12 cellular contexts compared by ENCODE assay signal in the genomic region with DNA sequence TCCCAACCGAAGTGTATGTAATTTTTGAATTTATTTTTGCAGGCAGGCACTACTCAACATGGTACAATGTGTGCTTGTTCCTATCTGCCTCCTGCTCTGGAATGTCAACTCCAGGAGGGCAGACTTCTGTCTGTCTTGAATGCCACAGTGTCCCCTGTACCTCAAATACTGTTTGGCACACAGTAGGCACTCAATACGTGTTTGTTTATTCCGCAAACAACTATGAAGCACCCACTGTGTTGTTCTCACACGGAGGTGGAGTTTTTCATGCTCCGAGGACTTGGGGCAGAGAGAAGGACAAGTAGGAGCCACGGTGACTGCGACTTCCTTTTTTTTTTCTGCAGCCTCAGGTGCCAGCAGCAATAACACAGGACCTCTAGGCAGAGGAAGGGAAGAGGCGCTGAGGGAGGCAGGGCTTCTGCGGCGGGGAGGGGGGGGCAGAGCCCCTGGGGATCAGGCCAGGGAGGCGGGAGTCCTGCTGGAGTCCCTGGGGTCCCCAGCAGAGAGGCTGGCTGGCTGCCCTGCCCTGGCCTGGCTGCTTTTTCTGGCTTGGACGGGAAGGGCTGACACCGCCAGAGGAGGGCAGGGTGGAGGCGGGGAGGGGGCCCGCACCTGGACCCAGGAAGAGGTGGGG. TPM values are rescaled to one million over a fixed set of nuclear protein-coding genes. Genes with fewer than 3 reads are reported as not detected.
A peak's percentile ranks its signal among the peaks of the same experiment; 100 is the strongest.
DNase-seq lines count a peak whose midpoint lies in the region; ATAC-seq, FAIRE-seq and TF ChIP-seq lines count a peak whose summit lies in the region.
"Had no signal": no experiment of that assay in that cellular context is flagged by ENCODE, and none has a peak within 500 bp of the region (broad histone marks: within the 10 kb centered on the region; RNA-seq: fewer than 3 reads in every experiment).

No MANE protein-coding gene starts in this region.

- H3K4me3 ChIP-seq in H1 (ENCODE audit: extremely low read depth in 1 of 4, insufficient read depth in 2 of 4, low read depth in 3 of 4, low read length in 4 of 4) (no peak overlapping the region; a peak in 1 of 8 replicates), osteoblast (ENCODE audit: insufficient read depth, low read length) (no peak overlapping the region)
- H3K4me3 ChIP-seq: ovary had no signal

- H2AFZ ChIP-seq in H1 (ENCODE audit: low read length) (0 out of 2 replicates have a peak overlapping the region, but pooled peaks have one; percentile 17), osteoblast (ENCODE audit: low read length) (no peak overlapping the region)

- H3K4ac ChIP-seq in H1 (replicated peaks; ENCODE audit: insufficient read length, low read depth, low read length) = no peak overlapping the region

- peak overlapping the region; percentile 71; the same call in 1 of the 2 replicates for H3K18ac ChIP-seq in H1 (ENCODE audit: extremely low read depth, low read length)

- H2BK5ac ChIP-seq in H1 (ENCODE audit: low read depth, low read length) = no peak overlapping the region; the same call in 1 of the 2 replicates

- TF ChIP-seq EP300 in H1 (IDR thresholded peaks at IDR 0.05; ENCODE audit: borderline replicate concordance in 1 of 2, low read depth in 2 of 2, low read length in 2 of 2) = no peak

- no peak overlapping the region; the same call in 1 of the 2 replicates for H4K8ac ChIP-seq in H1 (ENCODE audit: extremely low read depth, insufficient read depth, low read length)

- CTCF ChIA-PET in H1 (lab: Charles Lee; ENCODE audit: partially characterized antibody) = interaction anchor here (0.9 to 6.0 kb wide), 7 partner anchors 10 to 42 kb away, joined by 3 to 57 read pairs (median 4); no protein-coding TSS in a partner anchor

- H3K79me2 ChIP-seq in H1 (ENCODE audit: control insufficient read depth in 1 of 2, insufficient read depth in 2 of 2, low read length in 2 of 2) (no peaks in the 10 kb centered on the region), osteoblast (ENCODE audit: insufficient read depth, low read length) (no peaks in the 10 kb centered on the region)

- TF ChIP-seq POLR2A in H1 (IDR thresholded peaks at IDR 0.05; ENCODE audit: control extremely low read depth in 1 of 2, low read depth in 2 of 2, low read length in 2 of 2) = no peak

- H3K4me1 ChIP-seq in H1 (replicated peaks in 1 of 4; ENCODE audit: control insufficient read depth in 3 of 4, insufficient read depth in 4 of 4, low read length in 3 of 4) = peaks cover 0 to 4% (median 2%) of the 10 kb centered on the region in 4 experiments; a peak in 4 of 7 replicates
- H3K4me1 ChIP-seq in osteoblast (ENCODE audit: insufficient read depth, low read length) = no peaks in the 10 kb centered on the region

- H3K9me3 ChIP-seq in H1 (ENCODE audit: insufficient read depth in 2 of 2, low read depth in 1 of 2, low read length in 1 of 2) (no peaks in the 10 kb centered on the region), osteoblast (ENCODE audit: low read depth, low read length) (no peaks in the 10 kb centered on the region)
- H3K9me3 ChIP-seq: ovary had no signal

- ATAC-seq in HG03280 (IDR thresholded peaks at IDR 0.05; ENCODE audit: unreplicated experiment) = no peak

- no peak overlapping the region for H2BK20ac ChIP-seq in H1 (ENCODE audit: low read length)

- DNase-seq in GM13976 (ENCODE audit: low spot score) = peak; percentile 28
- DNase-seq in NOMO-1 (lab: John Stamatoyannopoulos, UW; ENCODE audit: unreplicated experiment in 2 of 2) = peak; percentile 80
- DNase-seq in H1 (ENCODE audit: low read depth in 1 of 2, low spot score in 2 of 2) = peak in 1 of 2 experiments; percentile 64
- DNase-seq in osteoblast (ENCODE audit: insufficient read length, low spot score, missing footprints) = peak; percentile 46
- no peak for DNase-seq in T-helper 2 cell
- DNase-seq in middle frontal gyrus (ENCODE audit: extremely low spot score, low spot score) = no peak
- no peak for DNase-seq in activated naive CD4-positive, alpha-beta T cell treated with Interleukin-2 at 50 U/mL for 16 hours
- DNase-seq: activated T-cell treated with anti-CD3 and anti-CD28 coated beads, Interleukin-2, amount 50 U/mL, for 1 hour; NCI-H1048 had no signal

- TF ChIP-seq CTCF in GM13976 (IDR thresholded peaks at IDR 0.05; ENCODE audit: borderline replicate concordance, control extremely low read depth, extremely low read depth, insufficient read depth, missing control alignments) = no peak
- peak in 2 of 3 experiments; percentile 11 to 22; a peak in 2 of 4 replicates for TF ChIP-seq CTCF in H1 (IDR thresholded peaks at IDR 0.05; ENCODE audit: control extremely low read depth in 1 of 3, insufficient read depth in 1 of 3, low read depth in 1 of 3, low read length in 3 of 3)
- no peak for TF ChIP-seq CTCF in osteoblast (IDR thresholded peaks at IDR 0.05; ENCODE audit: extremely low read depth, low read depth, low read length)

- TF ChIP-seq RAD21 in H1 (IDR thresholded peaks at IDR 0.05 in 1 of 2, conservative IDR thresholded peaks at IDR 0.05 in 1 of 2; ENCODE audit: low read depth in 2 of 2, low read length in 2 of 2) = no peak

- in situ Hi-C loops in GM13976 (cut with MboI; ENCODE audit: low sequenced_read_pairs, unreplicated experiment) = no loop called here

- H3K79me1 ChIP-seq in H1 (ENCODE audit: low read depth, low read length) = no peaks in the 10 kb centered on the region

- no peak for FAIRE-seq in H1 (lab: Jason Lieb, UNC)
- FAIRE-seq: G401.6 had no signal

- H2BK120ac ChIP-seq in H1 (replicated peaks; ENCODE audit: low read depth, low read length) = peak overlapping the region; percentile 90

- POLR2A ChIA-PET in H1 (lab: Charles Lee; ENCODE audit: partially characterized antibody) = interaction anchor here (0.6 kb wide), 1 partner anchor 914 kb away, joined by 3 read pairs; no protein-coding TSS in a partner anchor

- no peak overlapping the region for H3K9ac ChIP-seq in H1 (replicated peaks in 1 of 4; ENCODE audit: extremely low read depth in 1 of 4, low read depth in 3 of 4, low read length in 3 of 4)

- H2BK15ac ChIP-seq in H1 (ENCODE audit: low read length) = 0 out of 2 replicates have a peak overlapping the region, but pooled peaks have one; percentile 83

- H3K23me2 ChIP-seq in H1 (ENCODE audit: low read depth, low read length) = no peaks in the 10 kb centered on the region; the same call in 1 of the 2 replicates

- H3K27me3 ChIP-seq in H1 (replicated peaks in 1 of 4; ENCODE audit: control insufficient read depth in 3 of 4, extremely low read depth in 1 of 4, insufficient read depth in 3 of 4, low read length in 3 of 4) (peaks cover 0 to 2% (median 0%) of the 10 kb centered on the region in 4 experiments; a peak in 4 of 7 replicates), osteoblast (ENCODE audit: insufficient read depth, low read length) (peaks cover 18% of the 10 kb centered on the region)
- H3K27me3 ChIP-seq: ovary had no signal

- H3K36me3 ChIP-seq in H1 (ENCODE audit: control insufficient read depth in 2 of 4, insufficient read depth in 4 of 4, low read length in 3 of 4) (no peaks in the 10 kb centered on the region), osteoblast (ENCODE audit: insufficient read depth, low read length) (no peaks in the 10 kb centered on the region)
- H3K36me3 ChIP-seq: ovary had no signal

- H3K4me2 ChIP-seq in H1 (ENCODE audit: insufficient read depth in 1 of 2, low read depth in 2 of 2, low read length in 2 of 2) (peak overlapping the region in 1 of 2 experiments; percentile 32; a peak in 2 of 4 replicates), osteoblast (ENCODE audit: insufficient read depth, low read length) (peak overlapping the region; percentile 19)

- no peak overlapping the region for H3K27ac ChIP-seq in H1 (ENCODE audit: low read depth, low read length)
- no peak overlapping the region for H3K27ac ChIP-seq in osteoblast (ENCODE audit: low read depth, low read length)
- H3K27ac ChIP-seq: ovary had no signal

- no peak overlapping the region; the same call in 1 of the 2 replicates for H2BK12ac ChIP-seq in H1 (ENCODE audit: low read depth, low read length)

- H3K14ac ChIP-seq in H1 (ENCODE audit: insufficient read length) = no peak overlapping the region

- H4K5ac ChIP-seq in H1 (ENCODE audit: insufficient read length, low read depth, low read length) = no peak overlapping the region

- H4K91ac ChIP-seq in H1 (replicated peaks; ENCODE audit: insufficient read length, low read length) = peak overlapping the region; percentile 42

- H4K20me1 ChIP-seq in H1 (replicated peaks in 1 of 2; ENCODE audit: control insufficient read depth in 1 of 2, insufficient read depth in 2 of 2, low read length in 2 of 2) = no peaks in the 10 kb centered on the region
- H4K20me1 ChIP-seq in osteoblast (ENCODE audit: insufficient read depth, low read length) = no peaks in the 10 kb centered on the region

- H3K56ac ChIP-seq in H1 (replicated peaks; ENCODE audit: insufficient read length, low read depth, low read length) = no peak overlapping the region

- H2AK5ac ChIP-seq in H1 (ENCODE audit: low read depth, low read length) = no peak overlapping the region

- no peak overlapping the region for H3K23ac ChIP-seq in H1 (ENCODE audit: insufficient read length)

- 53% methylated on average over 7 of the region's 15 CpGs; no CpG with 5 or more reads in 1 of the 2 experiments for WGBS in H1 (ENCODE audit: extremely low coverage in 1 of 2, insufficient coverage in 1 of 2, insufficient read length in 1 of 2, insufficient replicate concordance in 2 of 2, low coverage in 1 of 2, low lambda C conversion rate in 2 of 2, missing lambda C conversion rate in 1 of 2), 2 experiments

TF ChIP-seq in H1, 55 proteins besides CTCF, POLR2A, EP300 and RAD21 (continues in another document):
- no peak for TF ChIP-seq CEBPB (IDR thresholded peaks at IDR 0.05; ENCODE audit: low read depth, low read length)

RNA-seq across cellular contexts. Expression of a gene that starts 29.3 kb away (rescaled TPM):
- total RNA-seq in H1 (2021; fragmentation: NEBNext Ultra II Directional; extraction: Animal tissue kit (Norgen Biotek cat#: 25700)) = 5.9 and 6.1 TPM in 2 replicates
- 3.2 and 5.5 TPM in 2 replicates for polyA plus RNA-seq in H1 (2011; rRNA removed)
- polyA plus RNA-seq in H1 (2011; cell fraction: cytosol; rRNA removed) = 4.2 TPM
- 4.8 TPM for polyA plus RNA-seq in H1 (2011; cell fraction: nucleus; rRNA removed)
- polyA plus RNA-seq in H1 (2012, experiment 1 of 2) = 4.8 to 5.2 TPM (median 5.0 TPM) in 4 replicates
- polyA plus RNA-seq in H1 (2012, experiment 2 of 2) = 5.8 TPM
- polyA plus RNA-seq in H1 (2013, experiment 1 of 2) = 5.3 TPM
- 5.9 TPM for polyA plus RNA-seq in H1 (2013, experiment 2 of 2)
- 2.1 and 3.2 TPM in 2 replicates for polyA minus RNA-seq in H1 (2011; rRNA and poly(A)+ RNA removed)
- 2.3 TPM for polyA minus RNA-seq in H1 (2011; cell fraction: cytosol; rRNA and poly(A)+ RNA removed)
- polyA minus RNA-seq in H1 (2011; cell fraction: nucleus; rRNA and poly(A)+ RNA removed) = 3.2 TPM
- total RNA-seq in osteoblast = 1.8 TPM in 2 replicates

RNA-seq across cellular contexts. Expression of a gene that starts 50.5 kb away (rescaled TPM):
- 54.4 and 56.7 TPM in 2 replicates for total RNA-seq in H1 (2021; fragmentation: NEBNext Ultra II Directional; extraction: Animal tissue kit (Norgen Biotek cat#: 25700))
- 31.3 and 54.9 TPM in 2 replicates for polyA plus RNA-seq in H1 (2011; rRNA removed)
- polyA plus RNA-seq in H1 (2011; cell fraction: cytosol; rRNA removed) = 41.1 TPM
- polyA plus RNA-seq in H1 (2011; cell fraction: nucleus; rRNA removed) = 64.3 TPM
- 24.6 to 51.9 TPM (median 43.4 TPM) in 4 replicates for polyA plus RNA-seq in H1 (2012, experiment 1 of 2)
- 38.5 TPM for polyA plus RNA-seq in H1 (2012, experiment 2 of 2)
- 38.5 TPM for polyA plus RNA-seq in H1 (2013, experiment 1 of 2)
- 37.7 TPM for polyA plus RNA-seq in H1 (2013, experiment 2 of 2)
- polyA minus RNA-seq in H1 (2011; rRNA and poly(A)+ RNA removed) = 36.8 and 59.4 TPM in 2 replicates
- polyA minus RNA-seq in H1 (2011; cell fraction: cytosol; rRNA and poly(A)+ RNA removed) = 49.0 TPM
- polyA minus RNA-seq in H1 (2011; cell fraction: nucleus; rRNA and poly(A)+ RNA removed) = 26.7 TPM
- total RNA-seq in osteoblast = 0.29 and 0.36 TPM in 2 replicates

Comparison
In these comparisons a context has a peak if more than half of its experiments do, and no peak if none do; other contexts are left out.
1. DNase-seq: peak in GM13976 (single experiment), NOMO-1 (2 of 2) and osteoblast (single experiment); none in T-helper 2 cell (0 of 5), middle frontal gyrus (single experiment) and activated naive CD4-positive, alpha-beta T cell treated with Interleukin-2 at 50 U/mL for 16 hours (single experiment).
2. CTCF ChIP-seq: peak in H1 (2 of 3); none in GM13976 (single experiment) and osteoblast (single experiment).
3. RNA of a gene that starts 50.5 kb away (total RNA-seq): 54.4 to 56.7 TPM in H1; 0.29 to 0.36 TPM in osteoblast; every median in the first group is over 10 times any median in the second.